In the genomic region with DNA sequence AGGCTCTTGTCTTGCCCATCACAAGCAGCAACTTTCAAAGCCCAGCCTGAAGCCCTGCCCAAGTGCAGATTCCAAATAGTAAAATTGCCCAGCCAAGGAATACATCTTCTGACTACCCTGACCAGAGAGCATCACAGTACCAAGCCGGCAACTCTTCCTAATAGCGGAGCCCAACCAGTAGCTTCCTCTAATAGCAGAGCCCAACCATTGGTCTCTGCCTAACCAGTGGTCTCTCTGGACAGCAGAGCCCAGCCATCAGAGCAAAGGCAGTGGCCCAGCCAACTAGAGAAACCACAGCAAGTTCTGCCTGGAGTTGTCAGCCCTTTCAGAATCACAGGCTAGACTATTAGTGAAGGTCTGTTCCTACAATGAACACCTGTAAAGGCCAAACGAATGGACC, we compare ENCODE assay signal across 11 cellular contexts.
DNase-seq lines count a peak whose midpoint lies in the region; ATAC-seq and TF ChIP-seq lines count a peak whose summit lies in the region.
"Had no signal": no experiment of that assay in that cellular context is flagged by ENCODE, and none has a peak within 500 bp of the region (broad histone marks: within the 10 kb centered on the region; RNA-seq: fewer than 3 reads in every experiment).

No MANE protein-coding gene starts in this region.

- intact Hi-C loops in activated T-helper 1 cell treated with anti-CD3 and anti-CD28 coated beads, Interleukin-12 subunit alpha, Interleukin-12 subunit beta, Interleukin-2, Interleukin-4 antibody, amounts not matched to agents 30 ng/mL and 10 ng/mL and 1 ng/mL, durations not matched to agents 14 hours and 24 hours and 36 hours (cut with micrococcal nuclease), result loop anchor here (5.0 kb wide), 1 partner anchor 533 kb away; no protein-coding TSS in a partner anchor

- H3K27me3 Mint-ChIP-seq in activated T-helper 1 cell treated with anti-CD3 and anti-CD28 coated beads, Interleukin-12 subunit alpha, Interleukin-12 subunit beta, Interleukin-2, Interleukin-4 antibody, amounts not matched to agents 30 ng/mL and 10 ng/mL and 1 ng/mL, durations not matched to agents 14 hours and 24 hours and 36 hours (ENCODE audit: insufficient read depth), result no peaks in the 10 kb centered on the region
- H3K27me3 Mint-ChIP-seq: central memory CD8-positive, alpha-beta T cell had no signal

- peak overlapping the region; percentile 7 for H3K27ac ChIP-seq in neutrophil
- H3K27ac ChIP-seq: HL-60 had no signal

- H3K27me3 ChIP-seq in neutrophil, result no peaks in the 10 kb centered on the region

- TF ChIP-seq CTCF in neutrophil (IDR thresholded peaks at IDR 0.05), result no peak

- peaks cover 40 to 53% of the 10 kb centered on the region in 2 experiments for H3K4me1 ChIP-seq in neutrophil (ENCODE audit: control insufficient read depth in 1 of 2, insufficient read depth in 1 of 2, low read depth in 1 of 2, low read length in 1 of 2)

- no peaks in the 10 kb centered on the region for H3K36me3 ChIP-seq in neutrophil

- no peak overlapping the region for H3K27ac Mint-ChIP-seq in activated T-helper 1 cell treated with anti-CD3 and anti-CD28 coated beads, Interleukin-12 subunit alpha, Interleukin-12 subunit beta, Interleukin-2, Interleukin-4 antibody, amounts not matched to agents 30 ng/mL and 10 ng/mL and 1 ng/mL, durations not matched to agents 14 hours and 24 hours and 36 hours

- H3K4me1 Mint-ChIP-seq in activated T-helper 1 cell treated with anti-CD3 and anti-CD28 coated beads, Interleukin-12 subunit alpha, Interleukin-12 subunit beta, Interleukin-2, Interleukin-4 antibody, amounts not matched to agents 30 ng/mL and 10 ng/mL and 1 ng/mL, durations not matched to agents 14 hours and 24 hours and 36 hours (ENCODE audit: low read depth), result no peaks in the 10 kb centered on the region
- H3K4me1 Mint-ChIP-seq: central memory CD8-positive, alpha-beta T cell had no signal

- DNase-seq in DMS53 (lab: John Stamatoyannopoulos, UW), result peak; percentile 74
- peak; percentile 11 for DNase-seq in NCI-H748 treated with DMSO at 0.1 percent for 48 hours (lab: John Stamatoyannopoulos, UW)
- DNase-seq in fibroblast of the conjunctiva (ENCODE audit: low read depth), result peak; percentile 63
- DNase-seq in activated T-helper 1 cell treated with anti-CD3 and anti-CD28 coated beads, Interleukin-12 subunit alpha, Interleukin-12 subunit beta, Interleukin-2, Interleukin-4 antibody, amounts not matched to agents 30 ng/mL and 10 ng/mL and 1 ng/mL, durations not matched to agents 14 hours and 24 hours and 36 hours (ENCODE audit: low spot score), result no peak
- no peak for DNase-seq in activated CD4-positive, alpha-beta T cell treated with anti-CD3 and anti-CD28 coated beads for 48 hours
- no peak for DNase-seq in HT-29 (ENCODE audit: low spot score)

- no peak overlapping the region for H3K4me3 Mint-ChIP-seq in activated T-helper 1 cell treated with anti-CD3 and anti-CD28 coated beads, Interleukin-12 subunit alpha, Interleukin-12 subunit beta, Interleukin-2, Interleukin-4 antibody, amounts not matched to agents 30 ng/mL and 10 ng/mL and 1 ng/mL, durations not matched to agents 14 hours and 24 hours and 36 hours
- H3K4me3 Mint-ChIP-seq: central memory CD8-positive, alpha-beta T cell; neural crest cell had no signal

- H3K9me3 Mint-ChIP-seq in activated T-helper 1 cell treated with anti-CD3 and anti-CD28 coated beads, Interleukin-12 subunit alpha, Interleukin-12 subunit beta, Interleukin-2, Interleukin-4 antibody, amounts not matched to agents 30 ng/mL and 10 ng/mL and 1 ng/mL, durations not matched to agents 14 hours and 24 hours and 36 hours, result no peaks in the 10 kb centered on the region

- no peak overlapping the region for H3K4me3 ChIP-seq in neutrophil (ENCODE audit: low read depth in 1 of 2, low read length in 1 of 2)

- no peaks in the 10 kb centered on the region for H3K9me3 ChIP-seq in neutrophil

- no peak for ATAC-seq in HG03095 (IDR thresholded peaks at IDR 0.05; ENCODE audit: unreplicated experiment)

- H3K36me3 Mint-ChIP-seq in activated T-helper 1 cell treated with anti-CD3 and anti-CD28 coated beads, Interleukin-12 subunit alpha, Interleukin-12 subunit beta, Interleukin-2, Interleukin-4 antibody, amounts not matched to agents 30 ng/mL and 10 ng/mL and 1 ng/mL, durations not matched to agents 14 hours and 24 hours and 36 hours (ENCODE audit: low read depth), result no peaks in the 10 kb centered on the region

Comparison
In these comparisons a context has a peak if more than half of its experiments do, and no peak if none do; other contexts are left out.
1. DNase-seq: peak in DMS53 (single experiment), NCI-H748 treated with DMSO at 0.1 percent for 48 hours (single experiment) and fibroblast of the conjunctiva (single experiment); none in activated T-helper 1 cell treated with anti-CD3 and anti-CD28 coated beads, Interleukin-12 subunit alpha, Interleukin-12 subunit beta, Interleukin-2, Interleukin-4 antibody, amounts not matched to agents 30 ng/mL and 10 ng/mL and 1 ng/mL, durations not matched to agents 14 hours and 24 hours and 36 hours (single experiment), activated CD4-positive, alpha-beta T cell treated with anti-CD3 and anti-CD28 coated beads for 48 hours (single experiment) and HT-29 (single experiment).